In the genomic region with DNA sequence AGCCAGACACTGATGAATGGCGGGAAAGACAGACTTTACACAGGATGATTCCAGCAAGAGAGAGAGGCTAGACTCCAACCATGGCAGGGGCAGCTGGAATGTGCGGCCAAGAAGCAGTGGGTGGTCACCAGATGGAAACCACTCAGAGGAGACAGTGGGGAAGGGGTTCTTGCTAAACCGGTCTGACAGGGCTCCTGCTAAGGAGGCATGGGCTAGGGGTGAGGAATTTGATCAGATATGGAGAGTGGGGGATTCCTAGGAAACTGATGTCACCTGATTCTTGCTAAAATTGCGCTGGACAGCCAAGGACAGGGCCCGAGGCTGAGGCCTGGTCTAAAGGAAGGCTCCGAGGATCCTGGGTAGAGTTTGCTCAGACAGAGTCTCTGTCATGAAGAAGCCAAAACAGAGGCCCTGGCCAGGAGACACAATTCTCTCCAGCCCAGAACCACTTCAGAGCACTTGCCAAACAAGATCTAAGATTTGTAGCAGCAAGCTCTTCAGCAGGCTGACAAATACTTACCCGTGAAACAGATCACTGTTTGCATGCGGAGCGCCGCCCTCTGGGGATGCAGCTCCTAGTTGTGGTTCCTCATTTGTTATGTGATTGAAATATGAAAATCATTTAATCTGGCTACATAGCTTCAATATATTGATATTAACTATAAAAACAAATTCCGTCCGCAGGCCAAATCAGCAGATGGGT, we compare ENCODE assay signal across 1 cellular context.
TF ChIP-seq lines count a peak whose summit lies in the region.

No MANE protein-coding gene starts in this region.

TF ChIP-seq in H1, 55 proteins besides CTCF, POLR2A, EP300 and RAD21 (continued from another document):
- TF ChIP-seq, protein P1, sequence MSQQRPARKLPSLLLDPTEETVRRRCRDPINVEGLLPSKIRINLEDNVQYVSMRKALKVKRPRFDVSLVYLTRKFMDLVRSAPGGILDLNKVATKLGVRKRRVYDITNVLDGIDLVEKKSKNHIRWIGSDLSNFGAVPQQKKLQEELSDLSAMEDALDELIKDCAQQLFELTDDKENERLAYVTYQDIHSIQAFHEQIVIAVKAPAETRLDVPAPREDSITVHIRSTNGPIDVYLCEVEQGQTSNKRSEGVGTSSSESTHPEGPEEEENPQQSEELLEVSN (IDR thresholded peaks at IDR 0.05): peak; percentile 6; the same call in 1 of the 2 replicates
- TF ChIP-seq GABPA (IDR thresholded peaks at IDR 0.05; ENCODE audit: borderline replicate concordance, insufficient read depth, low read length): no peak
- TF ChIP-seq BACH1 (IDR thresholded peaks at IDR 0.05; ENCODE audit: low read length): no peak
- TF ChIP-seq RXRA (IDR thresholded peaks at IDR 0.05; ENCODE audit: insufficient read depth, low read depth, low read length): no peak
- 0 out of 2 replicates have a peak, but pooled peaks have one; percentile 11 for TF ChIP-seq TCF12 (IDR thresholded peaks at IDR 0.05; ENCODE audit: low read depth, low read length)
- TF ChIP-seq POU5F1 (IDR thresholded peaks at IDR 0.05; ENCODE audit: low read depth, low read length): no peak
- TF ChIP-seq RFX5 (IDR thresholded peaks at IDR 0.05; ENCODE audit: borderline replicate concordance, low read depth, low read length): no peak
- no peak for TF ChIP-seq NANOG (IDR thresholded peaks at IDR 0.05; ENCODE audit: insufficient read depth, low read depth, low read length, poor library complexity, severe bottlenecking)
- TF ChIP-seq TAF7 (optimal IDR thresholded peaks at IDR 0.05; ENCODE audit: borderline replicate concordance, low read depth, low read length): no peak
- TF ChIP-seq RBBP5 (IDR thresholded peaks at IDR 0.05; ENCODE audit: borderline replicate concordance, low read depth, low read length): no peak
- TF ChIP-seq SUZ12 (IDR thresholded peaks at IDR 0.05; ENCODE audit: low read length): no peak
- TF ChIP-seq SP1 (IDR thresholded peaks at IDR 0.05; ENCODE audit: low read depth, low read length): peak; percentile 77
- TF ChIP-seq, protein P2, sequence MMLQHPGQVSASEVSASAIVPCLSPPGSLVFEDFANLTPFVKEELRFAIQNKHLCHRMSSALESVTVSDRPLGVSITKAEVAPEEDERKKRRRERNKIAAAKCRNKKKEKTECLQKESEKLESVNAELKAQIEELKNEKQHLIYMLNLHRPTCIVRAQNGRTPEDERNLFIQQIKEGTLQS (IDR thresholded peaks at IDR 0.05; ENCODE audit: insufficient read depth, low read depth, low read length): no peak
- TF ChIP-seq ZNF274 (IDR thresholded peaks at IDR 0.05; ENCODE audit: borderline replicate concordance, extremely low read depth, low read length): no peak
- peak; percentile 64; the same call in 1 of the 2 replicates for TF ChIP-seq TEAD4 (IDR thresholded peaks at IDR 0.05; ENCODE audit: low read depth, low read length)
- TF ChIP-seq BRCA1 (IDR thresholded peaks at IDR 0.05; ENCODE audit: low read depth, low read length): no peak
- no peak for TF ChIP-seq PHF8 (conservative IDR thresholded peaks at IDR 0.05; ENCODE audit: low read depth, low read length)
- no peak for TF ChIP-seq CEBPB (IDR thresholded peaks at IDR 0.05; ENCODE audit: low read depth, low read length)
- TF ChIP-seq JUND (IDR thresholded peaks at IDR 0.05; ENCODE audit: low read length): no peak
- TF ChIP-seq HDAC6 (IDR thresholded peaks at IDR 0.05; ENCODE audit: low read depth, low read length): no peak
- TF ChIP-seq, protein P3, sequence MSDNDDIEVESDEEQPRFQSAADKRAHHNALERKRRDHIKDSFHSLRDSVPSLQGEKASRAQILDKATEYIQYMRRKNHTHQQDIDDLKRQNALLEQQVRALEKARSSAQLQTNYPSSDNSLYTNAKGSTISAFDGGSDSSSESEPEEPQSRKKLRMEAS (IDR thresholded peaks at IDR 0.05): no peak
- no peak for TF ChIP-seq EZH2 (IDR thresholded peaks at IDR 0.05; ENCODE audit: low read depth, low read length, severe bottlenecking)
- TF ChIP-seq, protein P4, sequence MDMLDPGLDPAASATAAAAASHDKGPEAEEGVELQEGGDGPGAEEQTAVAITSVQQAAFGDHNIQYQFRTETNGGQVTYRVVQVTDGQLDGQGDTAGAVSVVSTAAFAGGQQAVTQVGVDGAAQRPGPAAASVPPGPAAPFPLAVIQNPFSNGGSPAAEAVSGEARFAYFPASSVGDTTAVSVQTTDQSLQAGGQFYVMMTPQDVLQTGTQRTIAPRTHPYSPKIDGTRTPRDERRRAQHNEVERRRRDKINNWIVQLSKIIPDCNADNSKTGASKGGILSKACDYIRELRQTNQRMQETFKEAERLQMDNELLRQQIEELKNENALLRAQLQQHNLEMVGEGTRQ (IDR thresholded peaks at IDR 0.05; ENCODE audit: low read length): no peak
- no peak for TF ChIP-seq NRF1 (IDR thresholded peaks at IDR 0.05; ENCODE audit: low read depth, low read length)
- no peak for TF ChIP-seq JUN (IDR thresholded peaks at IDR 0.05; ENCODE audit: low read depth, low read length)
- TF ChIP-seq KDM1A (IDR thresholded peaks at IDR 0.05; ENCODE audit: borderline replicate concordance, low read length): no peak
- no peak for TF ChIP-seq GTF2F1 (IDR thresholded peaks at IDR 0.05; ENCODE audit: borderline replicate concordance, low read depth, low read length)
